Comparison of ENCODE assay signal across 17 cellular contexts in genomic region chr16:80992676-80993292, GRCh38. TPM values are rescaled to one million over a fixed set of nuclear protein-coding genes. Genes with fewer than 3 reads are reported as not detected.
A peak's percentile ranks its signal among the peaks of the same experiment; 100 is the strongest.
DNase-seq lines count a peak whose midpoint lies in the region; ATAC-seq, FAIRE-seq and TF ChIP-seq lines count a peak whose summit lies in the region.
"Had no signal": no experiment of that assay in that cellular context is flagged by ENCODE, and none has a peak within 500 bp of the region (broad histone marks: within the 10 kb centered on the region; RNA-seq: fewer than 3 reads in every experiment).

No MANE protein-coding gene starts in this region.

- no peak overlapping the region for H2AFZ ChIP-seq in HepG2 (ENCODE audit: low read length)

- in situ Hi-C loops in HepG2 (cut with HindIII; ENCODE audit: extremely low pct_ligation_motif_present, low pct_unique_long_range_greater_than_20kb) = no loop called here

- TF ChIP-seq EP300 in HepG2 (IDR thresholded peaks at IDR 0.05; ENCODE audit: low read depth in 2 of 2, low read length in 2 of 2) (no peak), HepG2 (CRISPR knock-in tag; IDR thresholded peaks at IDR 0.05; ENCODE audit: borderline replicate concordance) (no peak)

- H3K36me3 Mint-ChIP-seq in central memory CD8-positive, alpha-beta T cell (ENCODE audit: insufficient read depth) = peaks cover 30% of the 10 kb centered on the region
- peaks cover 10% of the 10 kb centered on the region for H3K36me3 Mint-ChIP-seq in type B pancreatic cell
- peaks cover 4% of the 10 kb centered on the region for H3K36me3 Mint-ChIP-seq in natural killer cell treated with Interleukin-12 subunit alpha and Interleukin-12 subunit beta and Interleukin-15 and Interleukin-18, amount 100 ng/mL, for 72 hours

- H3K36me3 ChIP-seq in left ventricle myocardium inferior (no peaks in the 10 kb centered on the region), HepG2 (replicated peaks in 1 of 2; ENCODE audit: control insufficient read depth in 1 of 2, insufficient read depth in 2 of 2, low read length in 2 of 2) (no peaks in the 10 kb centered on the region; a peak in 2 of 5 replicates)

- peaks cover 95% of the 10 kb centered on the region for H3K79me2 ChIP-seq in HepG2 (ENCODE audit: insufficient read depth, low read length)

- no peak for ATAC-seq in Right ventricle myocardium superior (ENCODE audit: poor library complexity)
- no peak for ATAC-seq in central memory CD8-positive, alpha-beta T cell (replicated peaks; ENCODE audit: extremely low read depth, poor library complexity, severe bottlenecking)
- ATAC-seq in HepG2 = no peak
- ATAC-seq in natural killer cell treated with Interleukin-12 subunit alpha and Interleukin-12 subunit beta and Interleukin-15 and Interleukin-18, amount 100 ng/mL, for 72 hours = no peak
- ATAC-seq: activated T-cell treated with anti-CD3 and anti-CD28 coated beads, Interleukin-2, amount 50 U/mL, for 4 hours had no signal

- H3K9me3 ChIP-seq in left ventricle myocardium inferior (replicated peaks) = no peaks in the 10 kb centered on the region
- no peaks in the 10 kb centered on the region for H3K9me3 ChIP-seq in HepG2 (ENCODE audit: low read length)

- H3K27ac ChIP-seq in left ventricle myocardium inferior (replicated peaks) (peak overlapping the region; percentile 49), HepG2 (ENCODE audit: extremely low read length, insufficient read depth, low read length) (peak overlapping the region; percentile 65)

- H3K9me3 Mint-ChIP-seq in central memory CD8-positive, alpha-beta T cell = no peaks in the 10 kb centered on the region
- H3K9me3 Mint-ChIP-seq in type B pancreatic cell = no peaks in the 10 kb centered on the region
- no peaks in the 10 kb centered on the region for H3K9me3 Mint-ChIP-seq in natural killer cell treated with Interleukin-12 subunit alpha and Interleukin-12 subunit beta and Interleukin-15 and Interleukin-18, amount 100 ng/mL, for 72 hours
- H3K9me3 Mint-ChIP-seq: activated T-cell treated with anti-CD3 and anti-CD28 coated beads, Interleukin-2, amount 50 U/mL, for 4 hours; memory B cell had no signal

- no peak for DNase-seq in left ventricle myocardium inferior
- DNase-seq in Right ventricle myocardium superior = no peak
- no peak for DNase-seq in central memory CD8-positive, alpha-beta T cell (ENCODE audit: low spot score in 2 of 2)
- DNase-seq in HepG2 (ENCODE audit: low spot score) = no peak
- no peak for DNase-seq in type B pancreatic cell (ENCODE audit: extremely low spot score, unreplicated experiment)
- no peak for DNase-seq in Ammon's horn (ENCODE audit: low spot score)
- DNase-seq in natural killer cell treated with Interleukin-12 subunit alpha and Interleukin-12 subunit beta and Interleukin-15 and Interleukin-18, amount 100 ng/mL, for 72 hours (ENCODE audit: low spot score) = no peak
- DNase-seq in RCC 7860 (ENCODE audit: low spot score) = no peak
- DNase-seq: activated CD4-positive, CD25-positive, alpha-beta regulatory T cell treated with anti-CD3 and anti-CD28 coated beads, Interleukin-2, amount 50 U/mL, for 72 hours; activated T-cell treated with anti-CD3 and anti-CD28 coated beads, Interleukin-2, amount 50 U/mL, for 4 hours; DMS79; KG1; NCI-H1417; NCI-H446; occipital lobe had no signal

- TF ChIP-seq CTCF in left ventricle myocardium inferior (IDR thresholded peaks at IDR 0.05; ENCODE audit: borderline replicate concordance) (no peak), HepG2 (CRISPR knock-in tag; IDR thresholded peaks at IDR 0.05) (no peak), type B pancreatic cell (conservative IDR thresholded peaks at IDR 0.05) (no peak)

- CTCF ChIA-PET in HepG2 (lab: Yijun Ruan, JAX; ENCODE audit: low intra/inter-chr PET ratio, low total read pairs) = no interaction called here

- 23% methylated on average over 3 of the region's 3 CpGs for WGBS in HepG2 (ENCODE audit: low lambda C conversion rate)

- no peaks in the 10 kb centered on the region for H3K27me3 Mint-ChIP-seq in central memory CD8-positive, alpha-beta T cell
- no peaks in the 10 kb centered on the region for H3K27me3 Mint-ChIP-seq in type B pancreatic cell
- H3K27me3 Mint-ChIP-seq in natural killer cell treated with Interleukin-12 subunit alpha and Interleukin-12 subunit beta and Interleukin-15 and Interleukin-18, amount 100 ng/mL, for 72 hours = no peaks in the 10 kb centered on the region
- H3K27me3 Mint-ChIP-seq: B cell, memory B cell had no signal

- FAIRE-seq in HepG2 (lab: Jason Lieb, UNC) (no peak), RCC 7860 (lab: Jason Lieb, UNC) (no peak)

- no peaks in the 10 kb centered on the region for H4K20me1 ChIP-seq in HepG2 (ENCODE audit: insufficient read depth, low read length)

- peaks cover 33% of the 10 kb centered on the region for H3K4me1 Mint-ChIP-seq in central memory CD8-positive, alpha-beta T cell
- peaks cover 14% of the 10 kb centered on the region for H3K4me1 Mint-ChIP-seq in type B pancreatic cell (ENCODE audit: unreplicated experiment)
- peaks cover 9 to 12% of the 10 kb centered on the region in 2 donors for H3K4me1 Mint-ChIP-seq in natural killer cell treated with Interleukin-12 subunit alpha and Interleukin-12 subunit beta and Interleukin-15 and Interleukin-18, amount 100 ng/mL, for 72 hours (ENCODE audit: low read depth in 2 of 2)

- peak overlapping the region; percentile 67 for H3K4me2 ChIP-seq in HepG2 (ENCODE audit: low read depth, low read length)

- H3K9ac ChIP-seq in HepG2 (ENCODE audit: insufficient read depth, low read depth, low read length) = peak overlapping the region; percentile 40

- H3K27me3 ChIP-seq in left ventricle myocardium inferior (ENCODE audit: low read depth) = no peaks in the 10 kb centered on the region
- no peaks in the 10 kb centered on the region for H3K27me3 ChIP-seq in HepG2 (ENCODE audit: control insufficient read depth in 1 of 2, insufficient read depth in 2 of 2, low read length in 2 of 2)

- H3K4me1 ChIP-seq in left ventricle myocardium inferior = peaks cover 27% of the 10 kb centered on the region
- H3K4me1 ChIP-seq in HepG2 (ENCODE audit: insufficient read depth, low read length) = peaks cover 85% of the 10 kb centered on the region

- no TSS peak for BruUV-seq in HepG2 (replicated peaks; lab: Mats Ljungman, UMichigan)

- H3K27ac Mint-ChIP-seq in central memory CD8-positive, alpha-beta T cell (ENCODE audit: low read depth) = peak overlapping the region; percentile 60
- H3K27ac Mint-ChIP-seq in type B pancreatic cell = peak overlapping the region; percentile 38
- no peak overlapping the region for H3K27ac Mint-ChIP-seq in natural killer cell treated with Interleukin-12 subunit alpha and Interleukin-12 subunit beta and Interleukin-15 and Interleukin-18, amount 100 ng/mL, for 72 hours
- H3K27ac Mint-ChIP-seq: B cell, memory B cell had no signal

- TF ChIP-seq RAD21 in HepG2 (CRISPR knock-in tag; IDR thresholded peaks at IDR 0.05) = no peak

- H3K4me3 ChIP-seq in left ventricle myocardium inferior (peak overlapping the region; percentile 18), HepG2 (replicated peaks in 1 of 3; ENCODE audit: insufficient read depth in 1 of 3, low read depth in 2 of 3, low read length in 3 of 3) (0 out of 6 replicates have a peak overlapping the region, but pooled peaks of 1 of the 3 experiments have one; percentile 1)

- intact Hi-C loops in left ventricle myocardium inferior (cut with micrococcal nuclease) (no loop called here), Right ventricle myocardium superior (cut with DNase I) (no loop called here), HepG2 (cut with micrococcal nuclease; ENCODE audit: unreplicated experiment) (no loop called here)

- POLR2A ChIA-PET in HepG2 (lab: Yijun Ruan, JAX) = interaction anchor here (1.2 to 1.4 kb wide), 4 partner anchors 12 to 84 kb away, joined by 3 to 8 read pairs (median 5); partner anchors contain the start of genes C16orf46, CENPN and CMC2

- H3K4me3 Mint-ChIP-seq in central memory CD8-positive, alpha-beta T cell = no peak overlapping the region
- H3K4me3 Mint-ChIP-seq in type B pancreatic cell = no peak overlapping the region
- no peak overlapping the region for H3K4me3 Mint-ChIP-seq in natural killer cell treated with Interleukin-12 subunit alpha and Interleukin-12 subunit beta and Interleukin-15 and Interleukin-18, amount 100 ng/mL, for 72 hours
- H3K4me3 Mint-ChIP-seq: activated T-cell treated with anti-CD3 and anti-CD28 coated beads, Interleukin-2, amount 50 U/mL, for 4 hours; B cell; memory B cell had no signal

- TF ChIP-seq POLR2A in HepG2 (IDR thresholded peaks at IDR 0.05; ENCODE audit: insufficient read depth in 1 of 2, low read depth in 2 of 2, low read length in 2 of 2) = no peak

RNA-seq across cellular contexts. Expression of gene CMC2, which starts 13.9 kb away (rescaled TPM):
- total RNA-seq in left ventricle myocardium inferior = 136 TPM
- 133 TPM for total RNA-seq in Right ventricle myocardium superior
- 129 and 147 TPM in 2 replicates for total RNA-seq in HepG2 (2016; rRNA removed; fragmentation: Illumina TruSeq; extraction: Trizol)
- 111 and 171 TPM in 2 replicates for total RNA-seq in HepG2 (2016; cell fraction: cytosol; rRNA removed; fragmentation: Illumina TruSeq; extraction: Trizol; ENCODE audit: low read depth)
- total RNA-seq in HepG2 (2016; cell fraction: insoluble cytoplasmic fraction; rRNA removed; fragmentation: Illumina TruSeq; extraction: Trizol) = 118 and 155 TPM in 2 replicates
- total RNA-seq in HepG2 (2016; cell fraction: membrane; rRNA removed; fragmentation: Illumina TruSeq; extraction: Trizol) = 132 and 180 TPM in 2 replicates
- 49.2 and 54.6 TPM in 2 replicates for total RNA-seq in HepG2 (2016; cell fraction: nucleus; rRNA removed; fragmentation: Illumina TruSeq; extraction: Trizol)
- polyA plus RNA-seq in HepG2 (2011; rRNA removed) = 92.1 and 116 TPM in 2 replicates
- polyA plus RNA-seq in HepG2 (2011; cell fraction: cytosol; rRNA removed) = 134 and 148 TPM in 2 replicates
- polyA plus RNA-seq in HepG2 (2011; cell fraction: nucleus; rRNA removed) = 22.2 and 24.5 TPM in 2 replicates
- 81.8 and 85.6 TPM in 2 replicates for polyA plus RNA-seq in HepG2 (2012)
- polyA plus RNA-seq in HepG2 (2016; cell fraction: cytosol; fragmentation: Illumina TruSeq; extraction: Trizol; ENCODE audit: low read depth) = 157 and 235 TPM in 2 replicates
- polyA plus RNA-seq in HepG2 (2016; cell fraction: insoluble cytoplasmic fraction; fragmentation: Illumina TruSeq; extraction: Trizol; ENCODE audit: low read depth) = 172 and 176 TPM in 2 replicates
- polyA plus RNA-seq in HepG2 (2016; cell fraction: membrane; fragmentation: Illumina TruSeq; extraction: Trizol; ENCODE audit: low read depth) = 133 and 179 TPM in 2 replicates
- polyA plus RNA-seq in HepG2 (2016; cell fraction: nucleus; fragmentation: Illumina TruSeq; extraction: Trizol; ENCODE audit: insufficient read depth, low read depth) = 86.6 and 97.5 TPM in 2 replicates
- 70.9 and 71.9 TPM in 2 replicates for polyA minus RNA-seq in HepG2 (2011; rRNA and poly(A)+ RNA removed; ENCODE audit: low replicate concordance)
- 19.8 and 22.3 TPM in 2 replicates for polyA minus RNA-seq in HepG2 (2011; cell fraction: cytosol; rRNA and poly(A)+ RNA removed)
- 35.4 and 68.6 TPM in 2 replicates for polyA minus RNA-seq in HepG2 (2011; cell fraction: nucleus; rRNA and poly(A)+ RNA removed)
- total RNA-seq in type B pancreatic cell (ENCODE audit: low replicate concordance) = 53.2 and 59.8 TPM in 2 replicates
- 100 to 1,000 TPM in 1 of 2 donors, 10 to 100 TPM in 1; 85.4 to 145 TPM for total RNA-seq in natural killer cell treated with Interleukin-12 subunit alpha and Interleukin-12 subunit beta and Interleukin-15 and Interleukin-18, amount 100 ng/mL, for 72 hours

RNA-seq across cellular contexts. Expression of gene CENPN, which starts 14.2 kb away (rescaled TPM):
- 7.9 TPM for total RNA-seq in left ventricle myocardium inferior
- 8.7 TPM for total RNA-seq in Right ventricle myocardium superior
- total RNA-seq in HepG2 (2016; rRNA removed; fragmentation: Illumina TruSeq; extraction: Trizol) = 129 and 193 TPM in 2 replicates
- 98.3 and 119 TPM in 2 replicates for total RNA-seq in HepG2 (2016; cell fraction: cytosol; rRNA removed; fragmentation: Illumina TruSeq; extraction: Trizol; ENCODE audit: low read depth)
- 133 and 185 TPM in 2 replicates for total RNA-seq in HepG2 (2016; cell fraction: insoluble cytoplasmic fraction; rRNA removed; fragmentation: Illumina TruSeq; extraction: Trizol)
- total RNA-seq in HepG2 (2016; cell fraction: membrane; rRNA removed; fragmentation: Illumina TruSeq; extraction: Trizol) = 180 and 185 TPM in 2 replicates
- total RNA-seq in HepG2 (2016; cell fraction: nucleus; rRNA removed; fragmentation: Illumina TruSeq; extraction: Trizol) = 46.2 and 59.6 TPM in 2 replicates
- polyA plus RNA-seq in HepG2 (2011; rRNA removed) = 17.3 and 29.7 TPM in 2 replicates
- polyA plus RNA-seq in HepG2 (2011; cell fraction: cytosol; rRNA removed) = 15.2 and 17.8 TPM in 2 replicates
- 8.3 and 10.1 TPM in 2 replicates for polyA plus RNA-seq in HepG2 (2011; cell fraction: nucleus; rRNA removed)
- 46.5 and 70.0 TPM in 2 replicates for polyA plus RNA-seq in HepG2 (2012)
- polyA plus RNA-seq in HepG2 (2016; cell fraction: cytosol; fragmentation: Illumina TruSeq; extraction: Trizol; ENCODE audit: low read depth) = 113 and 120 TPM in 2 replicates
- polyA plus RNA-seq in HepG2 (2016; cell fraction: insoluble cytoplasmic fraction; fragmentation: Illumina TruSeq; extraction: Trizol; ENCODE audit: low read depth) = 123 and 135 TPM in 2 replicates
- 123 and 146 TPM in 2 replicates for polyA plus RNA-seq in HepG2 (2016; cell fraction: membrane; fragmentation: Illumina TruSeq; extraction: Trizol; ENCODE audit: low read depth)
- 40.0 and 50.9 TPM in 2 replicates for polyA plus RNA-seq in HepG2 (2016; cell fraction: nucleus; fragmentation: Illumina TruSeq; extraction: Trizol; ENCODE audit: insufficient read depth, low read depth)
- polyA minus RNA-seq in HepG2 (2011; rRNA and poly(A)+ RNA removed; ENCODE audit: low replicate concordance) = 17.1 and 164 TPM in 2 replicates
- 14.1 and 16.1 TPM in 2 replicates for polyA minus RNA-seq in HepG2 (2011; cell fraction: cytosol; rRNA and poly(A)+ RNA removed)
- 17.9 and 25.4 TPM in 2 replicates for polyA minus RNA-seq in HepG2 (2011; cell fraction: nucleus; rRNA and poly(A)+ RNA removed)
- 19.4 and 31.0 TPM in 2 replicates for total RNA-seq in type B pancreatic cell (ENCODE audit: low replicate concordance)
- total RNA-seq in natural killer cell treated with Interleukin-12 subunit alpha and Interleukin-12 subunit beta and Interleukin-15 and Interleukin-18, amount 100 ng/mL, for 72 hours = 10 to 100 TPM; 27.9 to 49.5 TPM

RNA-seq across cellular contexts. Expression of gene ATMIN, which starts 42.9 kb away (rescaled TPM):
- total RNA-seq in left ventricle myocardium inferior (22.0 TPM), Right ventricle myocardium superior (20.5 TPM), HepG2 (2016; rRNA removed; fragmentation: Illumina TruSeq; extraction: Trizol) (60.4 and 74.7 TPM in 2 replicates), type B pancreatic cell (ENCODE audit: low replicate concordance) (47.0 and 61.7 TPM in 2 replicates)
- total RNA-seq in HepG2 (2016; cell fraction: cytosol; rRNA removed; fragmentation: Illumina TruSeq; extraction: Trizol; ENCODE audit: low read depth) = 33.0 and 38.8 TPM in 2 replicates
- 61.5 and 70.5 TPM in 2 replicates for total RNA-seq in HepG2 (2016; cell fraction: insoluble cytoplasmic fraction; rRNA removed; fragmentation: Illumina TruSeq; extraction: Trizol)
- 116 and 141 TPM in 2 replicates for total RNA-seq in HepG2 (2016; cell fraction: membrane; rRNA removed; fragmentation: Illumina TruSeq; extraction: Trizol)
- 37.1 and 38.6 TPM in 2 replicates for total RNA-seq in HepG2 (2016; cell fraction: nucleus; rRNA removed; fragmentation: Illumina TruSeq; extraction: Trizol)
- polyA plus RNA-seq in HepG2 (2011; rRNA removed) = 30.4 and 34.6 TPM in 2 replicates
- polyA plus RNA-seq in HepG2 (2011; cell fraction: cytosol; rRNA removed) = 18.8 and 33.3 TPM in 2 replicates
- polyA plus RNA-seq in HepG2 (2011; cell fraction: nucleus; rRNA removed) = 12.4 and 15.2 TPM in 2 replicates
- 26.9 TPM in 2 replicates for polyA plus RNA-seq in HepG2 (2012)
- polyA plus RNA-seq in HepG2 (2016; cell fraction: cytosol; fragmentation: Illumina TruSeq; extraction: Trizol; ENCODE audit: low read depth) = 52.2 and 56.7 TPM in 2 replicates
- 70.0 and 73.6 TPM in 2 replicates for polyA plus RNA-seq in HepG2 (2016; cell fraction: insoluble cytoplasmic fraction; fragmentation: Illumina TruSeq; extraction: Trizol; ENCODE audit: low read depth)
- polyA plus RNA-seq in HepG2 (2016; cell fraction: membrane; fragmentation: Illumina TruSeq; extraction: Trizol; ENCODE audit: low read depth) = 113 and 129 TPM in 2 replicates
- 53.5 and 53.8 TPM in 2 replicates for polyA plus RNA-seq in HepG2 (2016; cell fraction: nucleus; fragmentation: Illumina TruSeq; extraction: Trizol; ENCODE audit: insufficient read depth, low read depth)
- 32.5 and 50.4 TPM in 2 replicates for polyA minus RNA-seq in HepG2 (2011; rRNA and poly(A)+ RNA removed; ENCODE audit: low replicate concordance)
- 25.9 and 27.0 TPM in 2 replicates for polyA minus RNA-seq in HepG2 (2011; cell fraction: cytosol; rRNA and poly(A)+ RNA removed)
- 22.4 and 30.6 TPM in 2 replicates for polyA minus RNA-seq in HepG2 (2011; cell fraction: nucleus; rRNA and poly(A)+ RNA removed)
- total RNA-seq in natural killer cell treated with Interleukin-12 subunit alpha and Interleukin-12 subunit beta and Interleukin-15 and Interleukin-18, amount 100 ng/mL, for 72 hours = 10 to 100 TPM; 24.5 to 29.1 TPM

Comparison
In these comparisons a context has a peak if more than half of its experiments do, and no peak if none do; other contexts are left out.
1. H3K27ac Mint-ChIP-seq: peak in central memory CD8-positive, alpha-beta T cell (single experiment) and type B pancreatic cell (single experiment); none in natural killer cell treated with Interleukin-12 subunit alpha and Interleukin-12 subunit beta and Interleukin-15 and Interleukin-18, amount 100 ng/mL, for 72 hours (0 of 2).